In genomic region chr16:27598921-27599565, GRCh38 we compare ENCODE assay signal across 3 cellular contexts.
TF ChIP-seq lines count a peak whose summit lies in the region.

No MANE protein-coding gene starts in this region.

TF ChIP-seq in liver, 16 proteins besides CTCF, POLR2A, EP300 and RAD21:
- TF ChIP-seq SP1 (IDR thresholded peaks at IDR 0.05) (no peak), RXRA (IDR thresholded peaks at IDR 0.05) (peak; percentile 81 to 88), NR2F2 (IDR thresholded peaks at IDR 0.05) (peak; percentile 28)
TF ChIP-seq in liver: peak in this region for 2.

TF ChIP-seq in HepG2, 621 proteins besides CTCF, POLR2A, EP300 and RAD21:
- TF ChIP-seq, protein P1, sequence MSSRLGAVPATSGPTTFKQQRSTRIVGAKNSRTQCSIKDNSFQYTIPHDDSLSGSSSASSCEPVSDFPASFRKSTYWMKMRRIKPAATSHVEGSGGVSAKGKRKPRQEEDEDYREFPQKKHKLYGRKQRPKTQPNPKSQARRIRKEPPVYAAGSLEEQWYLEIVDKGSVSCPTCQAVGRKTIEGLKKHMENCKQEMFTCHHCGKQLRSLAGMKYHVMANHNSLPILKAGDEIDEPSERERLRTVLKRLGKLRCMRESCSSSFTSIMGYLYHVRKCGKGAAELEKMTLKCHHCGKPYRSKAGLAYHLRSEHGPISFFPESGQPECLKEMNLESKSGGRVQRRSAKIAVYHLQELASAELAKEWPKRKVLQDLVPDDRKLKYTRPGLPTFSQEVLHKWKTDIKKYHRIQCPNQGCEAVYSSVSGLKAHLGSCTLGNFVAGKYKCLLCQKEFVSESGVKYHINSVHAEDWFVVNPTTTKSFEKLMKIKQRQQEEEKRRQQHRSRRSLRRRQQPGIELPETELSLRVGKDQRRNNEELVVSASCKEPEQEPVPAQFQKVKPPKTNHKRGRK (CRISPR knock-in tag; IDR thresholded peaks at IDR 0.05), result no peak
- TF ChIP-seq RARA (CRISPR knock-in tag; IDR thresholded peaks at IDR 0.05) (no peak), ZBTB8A (CRISPR knock-in tag; IDR thresholded peaks at IDR 0.05; ENCODE audit: borderline replicate concordance, low read depth) (no peak), SAP130 (CRISPR knock-in tag; IDR thresholded peaks at IDR 0.05; ENCODE audit: low read depth) (no peak), GLI4 (CRISPR knock-in tag; IDR thresholded peaks at IDR 0.05; ENCODE audit: borderline replicate concordance) (no peak), ZNF468 (CRISPR knock-in tag; IDR thresholded peaks at IDR 0.05) (no peak), IKZF4 (CRISPR knock-in tag; IDR thresholded peaks at IDR 0.05; ENCODE audit: borderline replicate concordance, low read depth, not compliant biosample characterization) (no peak), ZFP36 (IDR thresholded peaks at IDR 0.05; ENCODE audit: borderline replicate concordance, low read depth, low read length, partially characterized antibody) (no peak), REL (CRISPR knock-in tag; conservative IDR thresholded peaks at IDR 0.05) (no peak), TGIF2 (CRISPR knock-in tag; IDR thresholded peaks at IDR 0.05) (no peak)
- TF ChIP-seq, protein P2, sequence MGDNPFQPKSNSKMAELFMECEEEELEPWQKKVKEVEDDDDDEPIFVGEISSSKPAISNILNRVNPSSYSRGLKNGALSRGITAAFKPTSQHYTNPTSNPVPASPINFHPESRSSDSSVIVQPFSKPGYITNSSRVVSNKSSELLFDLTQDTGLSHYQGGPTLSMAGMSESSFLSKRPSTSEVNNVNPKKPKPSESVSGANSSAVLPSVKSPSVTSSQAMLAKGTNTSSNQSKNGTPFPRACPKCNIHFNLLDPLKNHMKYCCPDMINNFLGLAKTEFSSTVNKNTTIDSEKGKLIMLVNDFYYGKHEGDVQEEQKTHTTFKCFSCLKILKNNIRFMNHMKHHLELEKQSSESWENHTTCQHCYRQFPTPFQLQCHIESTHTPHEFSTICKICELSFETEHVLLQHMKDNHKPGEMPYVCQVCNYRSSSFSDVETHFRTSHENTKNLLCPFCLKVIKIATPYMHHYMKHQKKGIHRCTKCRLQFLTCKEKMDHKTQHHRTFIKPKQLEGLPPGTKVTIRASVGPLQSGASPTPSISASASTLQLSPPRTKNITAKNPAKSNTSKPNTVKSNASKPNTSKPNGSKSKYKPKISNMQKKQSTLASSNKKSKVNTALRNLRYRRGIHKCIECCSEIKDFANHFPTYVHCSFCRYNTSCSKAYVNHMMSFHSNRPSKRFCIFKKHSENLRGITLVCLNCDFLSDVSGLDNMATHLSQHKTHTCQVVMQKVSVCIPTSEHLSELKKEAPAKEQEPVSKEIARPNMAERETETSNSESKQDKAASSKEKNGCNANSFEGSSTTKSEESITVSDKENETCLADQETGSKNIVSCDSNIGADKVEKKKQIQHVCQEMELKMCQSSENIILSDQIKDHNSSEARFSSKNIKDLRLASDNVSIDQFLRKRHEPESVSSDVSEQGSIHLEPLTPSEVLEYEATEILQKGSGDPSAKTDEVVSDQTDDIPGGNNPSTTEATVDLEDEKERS (CRISPR knock-in tag; IDR thresholded peaks at IDR 0.05), result no peak
- TF ChIP-seq, protein P3, sequence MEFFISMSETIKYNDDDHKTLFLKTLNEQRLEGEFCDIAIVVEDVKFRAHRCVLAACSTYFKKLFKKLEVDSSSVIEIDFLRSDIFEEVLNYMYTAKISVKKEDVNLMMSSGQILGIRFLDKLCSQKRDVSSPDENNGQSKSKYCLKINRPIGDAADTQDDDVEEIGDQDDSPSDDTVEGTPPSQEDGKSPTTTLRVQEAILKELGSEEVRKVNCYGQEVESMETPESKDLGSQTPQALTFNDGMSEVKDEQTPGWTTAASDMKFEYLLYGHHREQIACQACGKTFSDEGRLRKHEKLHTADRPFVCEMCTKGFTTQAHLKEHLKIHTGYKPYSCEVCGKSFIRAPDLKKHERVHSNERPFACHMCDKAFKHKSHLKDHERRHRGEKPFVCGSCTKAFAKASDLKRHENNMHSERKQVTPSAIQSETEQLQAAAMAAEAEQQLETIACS (CRISPR knock-in tag; IDR thresholded peaks at IDR 0.05), result no peak
TF ChIP-seq in HepG2: peak in this region for 0.

TF ChIP-seq in WTC11, 78 proteins besides CTCF, POLR2A, EP300 and RAD21:
- TF ChIP-seq, protein P4, sequence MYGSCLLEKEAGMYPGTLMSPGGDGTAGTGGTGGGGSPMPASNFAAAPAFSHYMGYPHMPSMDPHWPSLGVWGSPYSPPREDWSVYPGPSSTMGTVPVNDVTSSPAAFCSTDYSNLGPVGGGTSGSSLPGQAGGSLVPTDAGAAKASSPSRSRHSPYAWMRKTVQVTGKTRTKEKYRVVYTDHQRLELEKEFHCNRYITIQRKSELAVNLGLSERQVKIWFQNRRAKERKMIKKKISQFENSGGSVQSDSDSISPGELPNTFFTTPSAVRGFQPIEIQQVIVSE (CRISPR knock-in tag; IDR thresholded peaks at IDR 0.05; ENCODE audit: borderline replicate concordance), result no peak
- TF ChIP-seq ZNF121 (CRISPR knock-in tag; IDR thresholded peaks at IDR 0.05) (no peak), MLX (CRISPR knock-in tag; IDR thresholded peaks at IDR 0.05) (no peak), SOX15 (CRISPR knock-in tag; IDR thresholded peaks at IDR 0.05) (no peak), ZBTB43 (CRISPR knock-in tag; IDR thresholded peaks at IDR 0.05) (no peak), ATF1 (CRISPR knock-in tag; IDR thresholded peaks at IDR 0.05) (no peak), GRHL2 (CRISPR knock-in tag; IDR thresholded peaks at IDR 0.05; ENCODE audit: insufficient replicate concordance, severe bottlenecking) (no peak), KAT7 (CRISPR knock-in tag; IDR thresholded peaks at IDR 0.05; ENCODE audit: borderline replicate concordance) (no peak), ELF4 (CRISPR knock-in tag; IDR thresholded peaks at IDR 0.05; ENCODE audit: low read depth) (no peak), ZNF219 (CRISPR knock-in tag; IDR thresholded peaks at IDR 0.05; ENCODE audit: borderline replicate concordance) (no peak), E2F4 (CRISPR knock-in tag; IDR thresholded peaks at IDR 0.05; ENCODE audit: borderline replicate concordance, low read depth) (no peak), ZNF138 (CRISPR knock-in tag; conservative IDR thresholded peaks at IDR 0.05) (no peak), TEAD4 (CRISPR knock-in tag; IDR thresholded peaks at IDR 0.05) (no peak), HMGA2 (CRISPR knock-in tag; IDR thresholded peaks at IDR 0.05) (no peak)
- TF ChIP-seq, protein P5, sequence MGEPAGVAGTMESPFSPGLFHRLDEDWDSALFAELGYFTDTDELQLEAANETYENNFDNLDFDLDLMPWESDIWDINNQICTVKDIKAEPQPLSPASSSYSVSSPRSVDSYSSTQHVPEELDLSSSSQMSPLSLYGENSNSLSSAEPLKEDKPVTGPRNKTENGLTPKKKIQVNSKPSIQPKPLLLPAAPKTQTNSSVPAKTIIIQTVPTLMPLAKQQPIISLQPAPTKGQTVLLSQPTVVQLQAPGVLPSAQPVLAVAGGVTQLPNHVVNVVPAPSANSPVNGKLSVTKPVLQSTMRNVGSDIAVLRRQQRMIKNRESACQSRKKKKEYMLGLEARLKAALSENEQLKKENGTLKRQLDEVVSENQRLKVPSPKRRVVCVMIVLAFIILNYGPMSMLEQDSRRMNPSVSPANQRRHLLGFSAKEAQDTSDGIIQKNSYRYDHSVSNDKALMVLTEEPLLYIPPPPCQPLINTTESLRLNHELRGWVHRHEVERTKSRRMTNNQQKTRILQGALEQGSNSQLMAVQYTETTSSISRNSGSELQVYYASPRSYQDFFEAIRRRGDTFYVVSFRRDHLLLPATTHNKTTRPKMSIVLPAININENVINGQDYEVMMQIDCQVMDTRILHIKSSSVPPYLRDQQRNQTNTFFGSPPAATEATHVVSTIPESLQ (CRISPR knock-in tag; IDR thresholded peaks at IDR 0.05), result no peak
- TF ChIP-seq, protein P6, sequence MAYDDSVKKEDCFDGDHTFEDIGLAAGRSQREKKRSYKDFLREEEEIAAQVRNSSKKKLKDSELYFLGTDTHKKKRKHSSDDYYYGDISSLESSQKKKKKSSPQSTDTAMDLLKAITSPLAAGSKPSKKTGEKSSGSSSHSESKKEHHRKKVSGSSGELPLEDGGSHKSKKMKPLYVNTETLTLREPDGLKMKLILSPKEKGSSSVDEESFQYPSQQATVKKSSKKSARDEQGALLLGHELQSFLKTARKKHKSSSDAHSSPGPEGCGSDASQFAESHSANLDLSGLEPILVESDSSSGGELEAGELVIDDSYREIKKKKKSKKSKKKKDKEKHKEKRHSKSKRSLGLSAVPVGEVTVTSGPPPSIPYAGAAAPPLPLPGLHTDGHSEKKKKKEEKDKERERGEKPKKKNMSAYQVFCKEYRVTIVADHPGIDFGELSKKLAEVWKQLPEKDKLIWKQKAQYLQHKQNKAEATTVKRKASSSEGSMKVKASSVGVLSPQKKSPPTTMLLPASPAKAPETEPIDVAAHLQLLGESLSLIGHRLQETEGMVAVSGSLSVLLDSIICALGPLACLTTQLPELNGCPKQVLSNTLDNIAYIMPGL (CRISPR knock-in tag; IDR thresholded peaks at IDR 0.05), result no peak
- TF ChIP-seq, protein P7, sequence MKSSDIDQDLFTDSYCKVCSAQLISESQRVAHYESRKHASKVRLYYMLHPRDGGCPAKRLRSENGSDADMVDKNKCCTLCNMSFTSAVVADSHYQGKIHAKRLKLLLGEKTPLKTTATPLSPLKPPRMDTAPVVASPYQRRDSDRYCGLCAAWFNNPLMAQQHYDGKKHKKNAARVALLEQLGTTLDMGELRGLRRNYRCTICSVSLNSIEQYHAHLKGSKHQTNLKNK (CRISPR knock-in tag; IDR thresholded peaks at IDR 0.05), result no peak
- TF ChIP-seq, protein P8, sequence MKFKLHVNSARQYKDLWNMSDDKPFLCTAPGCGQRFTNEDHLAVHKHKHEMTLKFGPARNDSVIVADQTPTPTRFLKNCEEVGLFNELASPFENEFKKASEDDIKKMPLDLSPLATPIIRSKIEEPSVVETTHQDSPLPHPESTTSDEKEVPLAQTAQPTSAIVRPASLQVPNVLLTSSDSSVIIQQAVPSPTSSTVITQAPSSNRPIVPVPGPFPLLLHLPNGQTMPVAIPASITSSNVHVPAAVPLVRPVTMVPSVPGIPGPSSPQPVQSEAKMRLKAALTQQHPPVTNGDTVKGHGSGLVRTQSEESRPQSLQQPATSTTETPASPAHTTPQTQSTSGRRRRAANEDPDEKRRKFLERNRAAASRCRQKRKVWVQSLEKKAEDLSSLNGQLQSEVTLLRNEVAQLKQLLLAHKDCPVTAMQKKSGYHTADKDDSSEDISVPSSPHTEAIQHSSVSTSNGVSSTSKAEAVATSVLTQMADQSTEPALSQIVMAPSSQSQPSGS (CRISPR knock-in tag; IDR thresholded peaks at IDR 0.05; ENCODE audit: borderline replicate concordance, low read depth), result no peak
